In genomic region chr16:87017388-87018012, GRCh38 we compare ENCODE assay signal across 9 cellular contexts.
DNase-seq lines count a peak whose midpoint lies in the region; ATAC-seq and TF ChIP-seq lines count a peak whose summit lies in the region.
"Had no signal": no experiment of that assay in that cellular context is flagged by ENCODE, and none has a peak within 500 bp of the region (broad histone marks: within the 10 kb centered on the region; RNA-seq: fewer than 3 reads in every experiment).

No MANE protein-coding gene starts in this region.

- no peak for ATAC-seq in activated CD8-positive, alpha-beta memory T cell treated with anti-CD3 and anti-CD28 coated beads, Interleukin-2, amount 10 ng/mL, durations not matched to agents 7 days and 5 days
- ATAC-seq in HG03097 (IDR thresholded peaks at IDR 0.05; ENCODE audit: low FRiP score, unreplicated experiment): no peak
- ATAC-seq in effector memory CD8-positive, alpha-beta T cell (replicated peaks): no peak
- no peak for ATAC-seq in HG03565 (IDR thresholded peaks at IDR 0.05; ENCODE audit: unreplicated experiment)

- no peak overlapping the region for H3K4me3 Mint-ChIP-seq in nephron progenitor cell
- H3K4me3 Mint-ChIP-seq in activated CD8-positive, alpha-beta memory T cell treated with anti-CD3 and anti-CD28 coated beads, Interleukin-2, amount 10 ng/mL, durations not matched to agents 7 days and 5 days: no peak overlapping the region
- no peak overlapping the region for H3K4me3 Mint-ChIP-seq in effector memory CD8-positive, alpha-beta T cell

- DNase-seq in Daoy (ENCODE audit: low read depth) (peak; percentile 95), NCI-H226 (peak; percentile 95), cardiac fibroblast (ENCODE audit: low read depth in 2 of 2) (peak; percentile 86 to 87), nephron progenitor cell (no peak)
- no peak for DNase-seq in activated CD8-positive, alpha-beta memory T cell treated with anti-CD3 and anti-CD28 coated beads, Interleukin-2, amount 10 ng/mL, durations not matched to agents 7 days and 5 days
- DNase-seq in effector memory CD8-positive, alpha-beta T cell: no peak
- DNase-seq: NCI-H526 treated with DMSO at 0.1 percent for 48 hours had no signal

- H3K27ac Mint-ChIP-seq in nephron progenitor cell: peak overlapping the region; percentile 17
- H3K27ac Mint-ChIP-seq in activated CD8-positive, alpha-beta memory T cell treated with anti-CD3 and anti-CD28 coated beads, Interleukin-2, amount 10 ng/mL, durations not matched to agents 7 days and 5 days: no peak overlapping the region
- no peak overlapping the region for H3K27ac Mint-ChIP-seq in effector memory CD8-positive, alpha-beta T cell

- H3K4me3 ChIP-seq in cardiac fibroblast (replicated peaks in 1 of 2; ENCODE audit: low read depth in 2 of 2, low read length in 2 of 2): no peak overlapping the region

- no peaks in the 10 kb centered on the region for H3K36me3 Mint-ChIP-seq in nephron progenitor cell (ENCODE audit: low read depth)
- H3K36me3 Mint-ChIP-seq in activated CD8-positive, alpha-beta memory T cell treated with anti-CD3 and anti-CD28 coated beads, Interleukin-2, amount 10 ng/mL, durations not matched to agents 7 days and 5 days: no peaks in the 10 kb centered on the region
- H3K36me3 Mint-ChIP-seq in effector memory CD8-positive, alpha-beta T cell (ENCODE audit: insufficient read depth): no peaks in the 10 kb centered on the region

- TF ChIP-seq CTCF in cardiac fibroblast (IDR thresholded peaks at IDR 0.05; ENCODE audit: low read depth, low read length) (peak; percentile 39), nephron progenitor cell (IDR thresholded peaks at IDR 0.05) (no peak)

- peaks cover 18% of the 10 kb centered on the region for H3K27me3 Mint-ChIP-seq in nephron progenitor cell (ENCODE audit: low read depth, poor library complexity)
- peaks cover 13% of the 10 kb centered on the region for H3K27me3 Mint-ChIP-seq in activated CD8-positive, alpha-beta memory T cell treated with anti-CD3 and anti-CD28 coated beads, Interleukin-2, amount 10 ng/mL, durations not matched to agents 7 days and 5 days
- peaks cover 36 to 41% of the 10 kb centered on the region in 2 donors for H3K27me3 Mint-ChIP-seq in effector memory CD8-positive, alpha-beta T cell

- H3K9me3 Mint-ChIP-seq in nephron progenitor cell: no peaks in the 10 kb centered on the region
- H3K9me3 Mint-ChIP-seq in activated CD8-positive, alpha-beta memory T cell treated with anti-CD3 and anti-CD28 coated beads, Interleukin-2, amount 10 ng/mL, durations not matched to agents 7 days and 5 days (ENCODE audit: low read depth): no peaks in the 10 kb centered on the region
- no peaks in the 10 kb centered on the region for H3K9me3 Mint-ChIP-seq in effector memory CD8-positive, alpha-beta T cell

- H3K4me1 Mint-ChIP-seq in nephron progenitor cell: peaks cover 58% of the 10 kb centered on the region
- H3K4me1 Mint-ChIP-seq in activated CD8-positive, alpha-beta memory T cell treated with anti-CD3 and anti-CD28 coated beads, Interleukin-2, amount 10 ng/mL, durations not matched to agents 7 days and 5 days: no peaks in the 10 kb centered on the region
- H3K4me1 Mint-ChIP-seq in effector memory CD8-positive, alpha-beta T cell (ENCODE audit: low read depth in 2 of 2): no peaks in the 10 kb centered on the region

- CTCF ChIA-PET in activated CD8-positive, alpha-beta memory T cell treated with anti-CD3 and anti-CD28 coated beads, Interleukin-2, amount 10 ng/mL, durations not matched to agents 7 days and 5 days (lab: Charles Lee): no interaction called here

Comparison
In these comparisons a context has a peak if more than half of its experiments do, and no peak if none do; other contexts are left out.
1. DNase-seq: peak in Daoy (single experiment), NCI-H226 (single experiment) and cardiac fibroblast (2 of 2); none in nephron progenitor cell (single experiment), activated CD8-positive, alpha-beta memory T cell treated with anti-CD3 and anti-CD28 coated beads, Interleukin-2, amount 10 ng/mL, durations not matched to agents 7 days and 5 days (single experiment) and effector memory CD8-positive, alpha-beta T cell (0 of 3).